ENCODE assay signal across 28 cellular contexts in the genomic region with DNA sequence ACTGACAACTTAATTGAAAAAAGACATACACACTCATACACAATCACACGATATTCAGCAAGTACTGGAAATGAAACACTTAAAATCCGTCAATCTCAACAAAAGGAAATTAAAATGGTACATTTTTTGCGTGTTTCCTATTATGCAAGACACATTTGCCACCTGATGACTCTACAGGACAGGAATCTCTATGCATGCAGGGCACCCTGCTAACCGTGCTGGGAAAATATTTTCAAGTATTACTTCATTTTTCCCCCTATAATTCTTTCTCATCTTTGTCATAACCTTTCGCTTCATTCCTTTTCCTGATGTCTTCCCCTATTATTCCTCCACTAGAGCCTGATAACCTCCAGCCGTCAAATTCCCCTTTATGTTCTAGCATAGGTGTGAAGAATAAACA.
A peak's percentile ranks its signal among the peaks of the same experiment; 100 is the strongest.
DNase-seq lines count a peak whose midpoint lies in the region; ATAC-seq, FAIRE-seq and TF ChIP-seq lines count a peak whose summit lies in the region.
"Had no signal": no experiment of that assay in that cellular context is flagged by ENCODE, and none has a peak within 500 bp of the region (broad histone marks: within the 10 kb centered on the region; RNA-seq: fewer than 3 reads in every experiment).

No MANE protein-coding gene starts in this region.

- peak; percentile 94 for ATAC-seq in RWPE2 (ENCODE audit: low read depth)
- ATAC-seq: activated T-cell treated with anti-CD3 and anti-CD28 coated beads, Interleukin-2, amount 50 U/mL, for 4 hours; body of pancreas; right cardiac atrium; stimulated activated memory B cell treated with anti-CD40 and anti-IgM and Interleukin-4, amounts not matched to agents 10 μg/mL and 1 μg/mL and 100 μg/mL, for 72 hours had no signal

- H3K4ac ChIP-seq in mesenchymal stem cell (ENCODE audit: low read depth in 1 of 2, low read length in 2 of 2) = no peak overlapping the region

- no peak overlapping the region for H2AK5ac ChIP-seq in mesenchymal stem cell (ENCODE audit: low read length, severe bottlenecking)

- 54% methylated on average over 6 of the region's 6 CpGs for WGBS in mesenchymal stem cell
- 19 to 26% methylated on average over 6 of the region's 6 CpGs for WGBS in GM23248 (ENCODE audit: low coverage in 1 of 2, low lambda C conversion rate in 2 of 2, missing lambda C conversion rate in 2 of 2), 2 experiments

- H3K4me3 ChIP-seq in RWPE2 (ENCODE audit: severe bottlenecking) (no peak overlapping the region), bronchial epithelial cell (ENCODE audit: low read depth, low read length) (no peak overlapping the region), mesenchymal stem cell (ENCODE audit: insufficient read depth in 1 of 2, low read depth in 1 of 2, low read length in 2 of 2) (no peak overlapping the region), GM23248 (no peak overlapping the region)
- H3K4me3 ChIP-seq: body of pancreas, left ventricle myocardium inferior, upper lobe of left lung had no signal

- H3K23ac ChIP-seq in mesenchymal stem cell (ENCODE audit: low read length in 2 of 2) = no peak overlapping the region

- H4K8ac ChIP-seq in mesenchymal stem cell (ENCODE audit: low read length) = no peak overlapping the region

- H3K4me1 ChIP-seq in RWPE2 (ENCODE audit: insufficient read depth, poor library complexity, severe bottlenecking) (peaks cover 13% of the 10 kb centered on the region), mesenchymal stem cell (ENCODE audit: control insufficient read depth, insufficient read depth, low read depth, low read length) (peaks cover 1% of the 10 kb centered on the region), GM23248 (ENCODE audit: insufficient read depth) (no peaks in the 10 kb centered on the region)
- H3K4me1 ChIP-seq: body of pancreas, left ventricle myocardium inferior, parathyroid adenoma, upper lobe of left lung had no signal

- H3F3A ChIP-seq in GM23248 (ENCODE audit: insufficient read depth) = no peaks in the 10 kb centered on the region

- no peak for FAIRE-seq in bronchial epithelial cell (lab: Jason Lieb, UNC)
- FAIRE-seq in urothelium cell line (lab: Jason Lieb, UNC) = no peak

- no peaks in the 10 kb centered on the region for H3K79me1 ChIP-seq in mesenchymal stem cell (replicated peaks; ENCODE audit: low read length, poor library complexity, severe bottlenecking)

- H3K9me3 ChIP-seq in RWPE2 (ENCODE audit: severe bottlenecking) = peaks cover 4% of the 10 kb centered on the region
- peaks cover 21% of the 10 kb centered on the region for H3K9me3 ChIP-seq in mesenchymal stem cell (ENCODE audit: control insufficient read depth, low read length)
- no peaks in the 10 kb centered on the region for H3K9me3 ChIP-seq in GM23248 (ENCODE audit: low read depth)
- H3K9me3 ChIP-seq: body of pancreas, left ventricle myocardium inferior, SK-N-SH, upper lobe of left lung had no signal

- in situ Hi-C loops in GM23248 (cut with MboI) = no loop called here

- no peak overlapping the region for H3K14ac ChIP-seq in mesenchymal stem cell (ENCODE audit: low read length in 2 of 2)

- H4K91ac ChIP-seq in mesenchymal stem cell (ENCODE audit: low read length) = no peak overlapping the region

- H3K27me3 ChIP-seq in RWPE2 (ENCODE audit: insufficient read depth, poor library complexity, severe bottlenecking) (no peaks in the 10 kb centered on the region), bronchial epithelial cell (ENCODE audit: control insufficient read depth, insufficient read depth, low read length) (no peaks in the 10 kb centered on the region), mesenchymal stem cell (ENCODE audit: control insufficient read depth in 1 of 2, insufficient read depth in 1 of 2, low read length in 2 of 2) (no peaks in the 10 kb centered on the region), GM23248 (replicated peaks; ENCODE audit: insufficient read depth) (no peaks in the 10 kb centered on the region)
- H3K27me3 ChIP-seq: body of pancreas, upper lobe of left lung had no signal

- H3K9me2 ChIP-seq in GM23248 (ENCODE audit: insufficient read depth) = no peaks in the 10 kb centered on the region
- H3K9me2 ChIP-seq: SK-N-SH had no signal

- H3K27ac ChIP-seq in RWPE2 (ENCODE audit: poor library complexity, severe bottlenecking) = peak overlapping the region; percentile 69
- peak overlapping the region; percentile 39 for H3K27ac ChIP-seq in mesenchymal stem cell (ENCODE audit: low read length, poor library complexity, severe bottlenecking)
- no peak overlapping the region for H3K27ac ChIP-seq in GM23248
- H3K27ac ChIP-seq: body of pancreas, left ventricle myocardium inferior, parathyroid adenoma, upper lobe of left lung had no signal

- H2AFZ ChIP-seq in mesenchymal stem cell (ENCODE audit: low read depth, low read length) = no peak overlapping the region
- no peak overlapping the region for H2AFZ ChIP-seq in GM23248
- H2AFZ ChIP-seq: parathyroid adenoma had no signal

- H2BK15ac ChIP-seq in mesenchymal stem cell (ENCODE audit: low read depth, poor library complexity, severe bottlenecking) = no peak overlapping the region

- H2BK12ac ChIP-seq in mesenchymal stem cell (ENCODE audit: low read length in 2 of 2) = no peak overlapping the region

- no peak for TF ChIP-seq CTCF in RWPE2 (IDR thresholded peaks at IDR 0.05; ENCODE audit: poor library complexity, severe bottlenecking)
- no peak for TF ChIP-seq CTCF in bronchial epithelial cell (IDR thresholded peaks at IDR 0.05; ENCODE audit: insufficient read depth, low read length, severe bottlenecking)

- no peak overlapping the region for H2BK120ac ChIP-seq in mesenchymal stem cell (ENCODE audit: low read depth, low read length)

- H3K79me2 ChIP-seq in GM23248 (ENCODE audit: insufficient read depth) = no peaks in the 10 kb centered on the region
- H3K79me2 ChIP-seq: parathyroid adenoma had no signal

- no peak overlapping the region for H3K18ac ChIP-seq in mesenchymal stem cell (ENCODE audit: low read depth in 1 of 2, low read length in 2 of 2)

- H3K9ac ChIP-seq in mesenchymal stem cell (ENCODE audit: low read length) = no peak overlapping the region
- no peak overlapping the region for H3K9ac ChIP-seq in GM23248
- H3K9ac ChIP-seq: parathyroid adenoma, SK-N-SH had no signal

- H2BK5ac ChIP-seq in mesenchymal stem cell (ENCODE audit: low read depth, low read length, poor library complexity, severe bottlenecking) = no peak overlapping the region

- DNase-seq in RWPE2 (ENCODE audit: low spot score) = no peak
- DNase-seq in bronchial epithelial cell (ENCODE audit: low read depth) = peak; percentile 5
- DNase-seq in mesenchymal stem cell = no peak
- peak; percentile 58 for DNase-seq in urothelium cell line (ENCODE audit: low spot score)
- no peak for DNase-seq in GM23248
- no peak for DNase-seq in COLO829 (ENCODE audit: low spot score)
- no peak for DNase-seq in cortex of kidney (lab: John Stamatoyannopoulos, UW)
- DNase-seq: activated CD4-positive, CD25-positive, alpha-beta regulatory T cell; activated gamma-delta T cell; activated naive CD8-positive, alpha-beta T cell treated with anti-CD3 and anti-CD28 coated beads, Interleukin-2, amount 10 ng/mL, durations not matched to agents 7 days and 5 days; activated T-cell treated with anti-CD3 and anti-CD28 coated beads, Interleukin-2, amount 50 U/mL, for 4 hours; body of pancreas; DMS79; effector CD4-positive, alpha-beta T cell; GF-D8; HFFc6; immature natural killer cell; IMR-90; left ventricle myocardium inferior; NCI-H1048; right cardiac atrium; RPMI8226; SK-N-SH; stimulated activated CD4-positive, alpha-beta T cell treated with anti-CD3 and anti-CD28 coated beads, Interleukin-15, amount 100 ng/mL, for 24 hours; substantia nigra; upper lobe of left lung had no signal

- no peak overlapping the region for H3K4me2 ChIP-seq in mesenchymal stem cell (ENCODE audit: low read length, poor library complexity, severe bottlenecking)
- no peak overlapping the region for H3K4me2 ChIP-seq in GM23248 (ENCODE audit: unreplicated experiment)
- H3K4me2 ChIP-seq: SK-N-SH had no signal

- no peaks in the 10 kb centered on the region for H3K36me3 ChIP-seq in RWPE2 (ENCODE audit: low read depth)
- H3K36me3 ChIP-seq in bronchial epithelial cell (ENCODE audit: control insufficient read depth, insufficient read depth, low read length) = no peaks in the 10 kb centered on the region
- H3K36me3 ChIP-seq in mesenchymal stem cell (ENCODE audit: control insufficient read depth in 1 of 2, insufficient read depth in 2 of 2, low read depth in 1 of 2, low read length in 2 of 2) = no peaks in the 10 kb centered on the region
- H3K36me3 ChIP-seq in GM23248 (ENCODE audit: low read depth) = no peaks in the 10 kb centered on the region
- H3K36me3 ChIP-seq: left ventricle myocardium inferior, upper lobe of left lung had no signal

- H4K20me1 ChIP-seq in GM23248 (ENCODE audit: insufficient read depth) = no peaks in the 10 kb centered on the region

Comparison
In these comparisons a context has a peak if more than half of its experiments do, and no peak if none do; other contexts are left out.
1. DNase-seq: peak in bronchial epithelial cell (single experiment) and urothelium cell line (single experiment); none in RWPE2 (single experiment), mesenchymal stem cell (single experiment), GM23248 (single experiment), COLO829 (single experiment) and cortex of kidney (single experiment).